27 cellular contexts compared by ENCODE assay signal in genomic region chr11:70543611-70544010, GRCh38.
"Had no signal": no experiment of that assay in that cellular context is flagged by ENCODE, and none has a peak within 500 bp of the region (broad histone marks: within the 10 kb centered on the region; RNA-seq: fewer than 3 reads in every experiment).

No MANE protein-coding gene starts in this region.

- H3K79me2 ChIP-seq: parathyroid adenoma had no signal

- H3K9ac ChIP-seq: parathyroid adenoma had no signal

- H3K9me3 Mint-ChIP-seq: memory B cell; nephron progenitor cell; stimulated activated effector memory CD8-positive, alpha-beta T cell treated with anti-CD3 and anti-CD28 coated beads, Interleukin-12 subunit alpha, Interleukin-12 subunit beta, amount 100 ng/mL, for 72 hours had no signal

- H3K4me3 Mint-ChIP-seq: immature natural killer cell; memory B cell; naive thymus-derived CD4-positive, alpha-beta T cell; nephron progenitor cell; stimulated activated effector memory CD8-positive, alpha-beta T cell treated with anti-CD3 and anti-CD28 coated beads, Interleukin-12 subunit alpha, Interleukin-12 subunit beta, amount 100 ng/mL, for 72 hours; stimulated activated naive CD8-positive, alpha-beta T cell treated with anti-CD3 and anti-CD28 coated beads, Interleukin-15, Interleukin-2, amounts not matched to agents 100 ng/mL and 50 ng/mL, for 24 hours had no signal

- H3K27ac ChIP-seq: heart left ventricle, left ventricle myocardium inferior, parathyroid adenoma, skin epidermis, suprapubic skin, thoracic aorta, tibial artery, upper lobe of right lung had no signal

- H3K36me3 Mint-ChIP-seq: immature natural killer cell; memory B cell; naive thymus-derived CD4-positive, alpha-beta T cell; stimulated activated effector memory CD8-positive, alpha-beta T cell treated with anti-CD3 and anti-CD28 coated beads, Interleukin-12 subunit alpha, Interleukin-12 subunit beta, amount 100 ng/mL, for 72 hours had no signal

- H3K4me1 Mint-ChIP-seq: immature natural killer cell; memory B cell; naive thymus-derived CD4-positive, alpha-beta T cell; stimulated activated effector memory CD8-positive, alpha-beta T cell treated with anti-CD3 and anti-CD28 coated beads, Interleukin-12 subunit alpha, Interleukin-12 subunit beta, amount 100 ng/mL, for 72 hours had no signal

- DNase-seq: hypothalamus; immature natural killer cell; left ventricle myocardium inferior; midbrain; naive thymus-derived CD4-positive, alpha-beta T cell; nephron progenitor cell; nucleus accumbens; retina; right cardiac atrium; stimulated activated CD4-positive, alpha-beta T cell treated with anti-CD3 and anti-CD28 coated beads, Interleukin-4, amount 100 ng/mL, for 24 hours; stimulated activated naive CD4-positive, alpha-beta T cell; tibial artery; trophoblast cell; upper lobe of right lung had no signal

- H3K9me3 ChIP-seq: mucosa of descending colon, suprapubic skin, thoracic aorta, upper lobe of right lung had no signal

- H3K4me3 ChIP-seq: heart left ventricle, left ventricle myocardium inferior, mucosa of descending colon, skin epidermis, suprapubic skin, thoracic aorta, tibial artery, upper lobe of right lung had no signal

- H3K4me1 ChIP-seq: parathyroid adenoma, suprapubic skin, tibial artery, upper lobe of right lung had no signal

- H3K27me3 Mint-ChIP-seq: progenitor cell of endocrine pancreas; stimulated activated naive CD8-positive, alpha-beta T cell treated with anti-CD3 and anti-CD28 coated beads, Interleukin-15, Interleukin-2, amounts not matched to agents 100 ng/mL and 50 ng/mL, for 24 hours had no signal

- H3K27me3 ChIP-seq: upper lobe of right lung had no signal

- FAIRE-seq: islet of Langerhans, urothelium cell line had no signal

- ATAC-seq: heart left ventricle; mucosa of descending colon; naive thymus-derived CD4-positive, alpha-beta T cell; right cardiac atrium; sciatic nerve; stimulated activated effector memory CD8-positive, alpha-beta T cell treated with anti-CD3 and anti-CD28 coated beads, Interleukin-12 subunit alpha, Interleukin-12 subunit beta, amount 100 ng/mL, for 72 hours; upper lobe of right lung had no signal

- H3K36me3 ChIP-seq: heart left ventricle, left ventricle myocardium inferior, suprapubic skin, thoracic aorta, tibial artery, upper lobe of right lung had no signal

- H2AFZ ChIP-seq: parathyroid adenoma had no signal

- H3K27ac Mint-ChIP-seq: immature natural killer cell; memory B cell; naive thymus-derived CD4-positive, alpha-beta T cell; nephron progenitor cell; progenitor cell of endocrine pancreas; stimulated activated effector memory CD8-positive, alpha-beta T cell treated with anti-CD3 and anti-CD28 coated beads, Interleukin-12 subunit alpha, Interleukin-12 subunit beta, amount 100 ng/mL, for 72 hours; stimulated activated naive CD8-positive, alpha-beta T cell treated with anti-CD3 and anti-CD28 coated beads, Interleukin-15, Interleukin-2, amounts not matched to agents 100 ng/mL and 50 ng/mL, for 24 hours had no signal
